22 cellular contexts compared by ENCODE assay signal in the genomic region with DNA sequence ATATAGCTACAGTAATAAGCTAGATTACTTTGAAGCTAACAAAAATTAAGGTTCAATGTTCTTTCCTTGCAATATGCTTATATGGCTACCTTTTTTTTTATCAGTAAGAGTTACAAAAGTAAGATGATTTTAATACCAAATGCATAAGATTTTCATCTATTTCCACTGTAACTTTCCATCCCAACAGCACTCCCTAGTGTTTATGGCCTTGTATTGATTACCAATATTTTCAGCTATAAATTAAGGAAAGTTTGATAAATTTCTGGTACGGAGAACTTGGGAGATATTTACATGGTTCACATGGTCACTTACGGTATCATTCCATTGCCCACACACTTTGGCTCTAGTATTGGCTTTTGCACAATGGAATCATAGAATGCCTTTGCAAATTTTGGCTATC.
DNase-seq lines count a peak whose midpoint lies in the region; ATAC-seq, FAIRE-seq and TF ChIP-seq lines count a peak whose summit lies in the region.
"Had no signal": no experiment of that assay in that cellular context is flagged by ENCODE, and none has a peak within 500 bp of the region (broad histone marks: within the 10 kb centered on the region; RNA-seq: fewer than 3 reads in every experiment).

No MANE protein-coding gene starts in this region.

- no peak overlapping the region for H2BK5ac ChIP-seq in H9 (ENCODE audit: insufficient read length, low read length)

- H3K4me2 ChIP-seq in H9 (ENCODE audit: insufficient read depth, insufficient read length, low read length): no peak overlapping the region
- no peak overlapping the region for H3K4me2 ChIP-seq in endothelial cell of umbilical vein (ENCODE audit: insufficient read depth, low read length)
- H3K4me2 ChIP-seq: GM23338, PC-9 had no signal

- H4K8ac ChIP-seq in H9 (replicated peaks; ENCODE audit: insufficient read length, low read depth, low read length): no peak overlapping the region

- no peak overlapping the region for H4K91ac ChIP-seq in H9 (ENCODE audit: insufficient read length, low read depth, low read length)

- H3T11ph ChIP-seq in H9 (ENCODE audit: low read length): no peak overlapping the region

- H2BK20ac ChIP-seq in H9 (ENCODE audit: low read depth, low read length, poor library complexity, severe bottlenecking): no peak overlapping the region

- H3K9me3 Mint-ChIP-seq in H9: no peaks in the 10 kb centered on the region
- H3K9me3 Mint-ChIP-seq: CD14-positive monocyte, GM23338 had no signal

- no TSS peak for BruUV-seq in endothelial cell of umbilical vein (replicated peaks; lab: Mats Ljungman, UMichigan)

- no peak overlapping the region for H3K4ac ChIP-seq in H9 (ENCODE audit: low read depth, low read length)

- CTCF ChIA-PET in endothelial cell of umbilical vein (lab: Charles Lee): interaction anchor here (1.0 to 2.1 kb wide), 14 partner anchors 10 to 1504 kb away, joined by 3 to 8 read pairs (median 4); no protein-coding TSS in a partner anchor

- H2BK12ac ChIP-seq in H9 (ENCODE audit: insufficient read length, low read depth, low read length): no peak overlapping the region

- H3K56ac ChIP-seq in H9 (ENCODE audit: insufficient read length, low read depth, low read length): no peak overlapping the region

- H3K4me3 Mint-ChIP-seq in H9: no peak overlapping the region
- H3K4me3 Mint-ChIP-seq: CD14-positive monocyte, GM23338 had no signal

- H3K23ac ChIP-seq in H9 (ENCODE audit: insufficient read length, low read depth, low read length): no peak overlapping the region

- no peaks in the 10 kb centered on the region for H3K27me3 Mint-ChIP-seq in H9 (ENCODE audit: low read depth)

- H3K4me1 ChIP-seq in H9 (ENCODE audit: insufficient read depth, low read length): no peaks in the 10 kb centered on the region
- H3K4me1 ChIP-seq in adipocyte (ENCODE audit: control insufficient read depth, insufficient read depth, low read length): no peaks in the 10 kb centered on the region
- no peaks in the 10 kb centered on the region for H3K4me1 ChIP-seq in endothelial cell of umbilical vein (ENCODE audit: control insufficient read depth, extremely low read depth, insufficient read depth, low read length)

- intact Hi-C loops in endothelial cell of umbilical vein (cut with micrococcal nuclease) (no loop called here), sciatic nerve (cut with DNase I) (no loop called here)

- H3K27me3 ChIP-seq in H9 (ENCODE audit: insufficient read depth, low read length): no peaks in the 10 kb centered on the region
- no peaks in the 10 kb centered on the region for H3K27me3 ChIP-seq in adipocyte (replicated peaks; ENCODE audit: control insufficient read depth, insufficient read depth, low read length)
- no peaks in the 10 kb centered on the region for H3K27me3 ChIP-seq in endothelial cell of umbilical vein (ENCODE audit: control insufficient read depth in 2 of 2, insufficient read depth in 2 of 2, low read length in 2 of 2)

- no peaks in the 10 kb centered on the region for H3K23me2 ChIP-seq in H9 (ENCODE audit: insufficient read length, low read depth, low read length, poor library complexity, severe bottlenecking)

- H2BK120ac ChIP-seq in H9 (ENCODE audit: low read depth, low read length, poor library complexity, severe bottlenecking): no peak overlapping the region

- ATAC-seq in sciatic nerve (no peak), GM18517 (IDR thresholded peaks at IDR 0.05; ENCODE audit: unreplicated experiment) (no peak)
- ATAC-seq: GM23338, K562 had no signal

- H3K9me1 ChIP-seq in endothelial cell of umbilical vein (replicated peaks; ENCODE audit: control insufficient read depth, extremely low read depth, insufficient read depth, low read length): no peaks in the 10 kb centered on the region

- H3K4me3 ChIP-seq in adipocyte (ENCODE audit: low read length): no peak overlapping the region
- no peak overlapping the region for H3K4me3 ChIP-seq in endothelial cell of umbilical vein (replicated peaks in 1 of 3; ENCODE audit: insufficient read depth in 1 of 3, low read depth in 1 of 3, low read length in 3 of 3)
- H3K4me3 ChIP-seq in retinal pigment epithelial cell (ENCODE audit: low read length): no peak overlapping the region
- H3K4me3 ChIP-seq: GM23338, K562, PC-9 had no signal

- TF ChIP-seq CTCF in H9 (conservative IDR thresholded peaks at IDR 0.05) (peak; percentile 55), endothelial cell of umbilical vein (IDR thresholded peaks at IDR 0.05; ENCODE audit: extremely low read depth in 1 of 2, insufficient read depth in 1 of 2, low read depth in 1 of 2, low read length in 2 of 2) (no peak), retinal pigment epithelial cell (conservative IDR thresholded peaks at IDR 0.05; ENCODE audit: low read depth, low read length) (peak; percentile 15)

- POLR2A ChIA-PET in endothelial cell of umbilical vein (lab: Charles Lee): no interaction called here

- H3K27ac ChIP-seq in H9 (ENCODE audit: insufficient read length, low read depth, low read length): no peak overlapping the region
- no peak overlapping the region for H3K27ac ChIP-seq in endothelial cell of umbilical vein (ENCODE audit: insufficient read depth, low read depth, low read length)
- H3K27ac ChIP-seq: PC-9, RWPE1 had no signal

- H3K9me3 ChIP-seq in H9 (ENCODE audit: control insufficient read depth, low read depth, low read length) (no peaks in the 10 kb centered on the region), adipocyte (ENCODE audit: control insufficient read depth, low read length) (no peaks in the 10 kb centered on the region), endothelial cell of umbilical vein (replicated peaks; ENCODE audit: control insufficient read depth, insufficient read depth, low read length) (no peaks in the 10 kb centered on the region)

- H3K27ac Mint-ChIP-seq in H9: no peak overlapping the region
- H3K27ac Mint-ChIP-seq: CD14-positive monocyte, GM23338 had no signal

- no peak overlapping the region for H3K9ac ChIP-seq in H9 (ENCODE audit: extremely low read depth, insufficient read length, low read length)
- H3K9ac ChIP-seq in adipocyte (ENCODE audit: low read length): no peak overlapping the region
- H3K9ac ChIP-seq in endothelial cell of umbilical vein (replicated peaks; ENCODE audit: extremely low read depth, insufficient read depth, low read length): no peak overlapping the region

- WGBS in H9 (ENCODE audit: extremely low coverage, insufficient read length, low lambda C conversion rate): no CpG with 5 or more reads among the region's 2 CpGs

- H2BK15ac ChIP-seq in H9 (ENCODE audit: low read depth, low read length): no peak overlapping the region

- H4K20me1 ChIP-seq in H9 (ENCODE audit: control insufficient read depth, insufficient read depth, insufficient read length): no peaks in the 10 kb centered on the region
- H4K20me1 ChIP-seq in endothelial cell of umbilical vein (replicated peaks; ENCODE audit: control insufficient read depth, extremely low read depth, insufficient read depth, low read length): no peaks in the 10 kb centered on the region

- DNase-seq in H9 (no peak), adipocyte (ENCODE audit: low read depth) (peak; percentile 19), endothelial cell of umbilical vein (ENCODE audit: low read depth, low spot score) (peak; percentile 23), retinal pigment epithelial cell (ENCODE audit: low read depth) (no peak), sciatic nerve (ENCODE audit: low spot score) (no peak), NCI-H524 treated with DMSO at 0.1 percent for 48 hours (lab: John Stamatoyannopoulos, UW) (no peak)
- DNase-seq: ACHN, DMS 273 treated with DMSO at 0.1 percent for 48 hours, DND-41, MV-4-11, NCI-H1694 treated with DMSO at 0.1 percent for 48 hours, NCI-H2107, NCI-H510A treated with DMSO at 0.1 percent for 48 hours, NCI-H82, PC-9, SIG-M5 had no signal

- no peaks in the 10 kb centered on the region for H3K79me1 ChIP-seq in H9 (ENCODE audit: insufficient read depth, low read depth, low read length, poor library complexity, severe bottlenecking)

- no peak overlapping the region for H3K18ac ChIP-seq in H9 (ENCODE audit: insufficient read length, low read depth, low read length)

- dilution Hi-C loops in endothelial cell of umbilical vein (cut with MboI; ENCODE audit: extremely low pct_ligation_motif_present, low sequenced_read_pairs): no loop called here

- no peak overlapping the region for H3K14ac ChIP-seq in H9 (ENCODE audit: insufficient read depth, low read length)

- H3K79me2 ChIP-seq in H9 (ENCODE audit: insufficient read depth, low read length) (no peaks in the 10 kb centered on the region), endothelial cell of umbilical vein (ENCODE audit: control insufficient read depth, insufficient read depth, low read length) (no peaks in the 10 kb centered on the region)

- no peak for TF ChIP-seq POLR2A in endothelial cell of umbilical vein (IDR thresholded peaks at IDR 0.05; ENCODE audit: low read depth, low read length)

- H3K4me1 Mint-ChIP-seq in H9: peaks cover 3 to 6% of the 10 kb centered on the region in 2 experiments; a peak in 3 of 4 replicates
- H3K4me1 Mint-ChIP-seq: CD14-positive monocyte, GM23338 had no signal

- H2AK5ac ChIP-seq in H9 (ENCODE audit: insufficient read length, low read length): no peak overlapping the region

- H3K36me3 ChIP-seq in adipocyte (ENCODE audit: control insufficient read depth, insufficient read depth, low read length, severe bottlenecking): no peaks in the 10 kb centered on the region
- no peaks in the 10 kb centered on the region for H3K36me3 ChIP-seq in endothelial cell of umbilical vein (ENCODE audit: control insufficient read depth in 2 of 2, extremely low read depth in 1 of 2, insufficient read depth in 2 of 2, low read length in 2 of 2)

- H3K36me3 Mint-ChIP-seq in H9 (ENCODE audit: insufficient read depth in 1 of 3, low read depth in 3 of 3): no peaks in the 10 kb centered on the region
- H3K36me3 Mint-ChIP-seq: CD14-positive monocyte had no signal

- H2AFZ ChIP-seq in H9 (ENCODE audit: low read length) (no peak overlapping the region), endothelial cell of umbilical vein (ENCODE audit: low read depth, low read length) (no peak overlapping the region)
- H2AFZ ChIP-seq: GM23338, PC-9 had no signal

- H4K5ac ChIP-seq in H9 (ENCODE audit: insufficient read length, low read depth, low read length): no peak overlapping the region

- no peak for FAIRE-seq in endothelial cell of umbilical vein (lab: Jason Lieb, UNC)
- FAIRE-seq: G401.6, K562 had no signal

TF ChIP-seq in endothelial cell of umbilical vein, 7 proteins besides CTCF, POLR2A, EP300 and RAD21 (continues in another document):
- TF ChIP-seq EZH2 (IDR thresholded peaks at IDR 0.05; ENCODE audit: borderline replicate concordance, low read depth, low read length, severe bottlenecking) (no peak), JUN (IDR thresholded peaks at IDR 0.05; ENCODE audit: borderline replicate concordance, insufficient read depth, insufficient read length, low read depth) (no peak), POLR2AphosphoS5 (IDR thresholded peaks at IDR 0.05; ENCODE audit: insufficient read depth, low read depth, low read length) (no peak), FOS (IDR thresholded peaks at IDR 0.05; ENCODE audit: borderline replicate concordance, insufficient read depth, low read length) (no peak)
- TF ChIP-seq, protein P1, sequence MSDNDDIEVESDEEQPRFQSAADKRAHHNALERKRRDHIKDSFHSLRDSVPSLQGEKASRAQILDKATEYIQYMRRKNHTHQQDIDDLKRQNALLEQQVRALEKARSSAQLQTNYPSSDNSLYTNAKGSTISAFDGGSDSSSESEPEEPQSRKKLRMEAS (IDR thresholded peaks at IDR 0.05; ENCODE audit: insufficient read depth, insufficient read length): no peak

Comparison
In these comparisons a context has a peak if more than half of its experiments do, and no peak if none do; other contexts are left out.
1. DNase-seq: peak in adipocyte (single experiment) and endothelial cell of umbilical vein (single experiment); none in H9 (single experiment), retinal pigment epithelial cell (single experiment), sciatic nerve (single experiment) and NCI-H524 treated with DMSO at 0.1 percent for 48 hours (single experiment).
2. CTCF ChIP-seq: peak in H9 (single experiment) and retinal pigment epithelial cell (single experiment); none in endothelial cell of umbilical vein (0 of 2).